Comparison of ENCODE assay signal across 16 cellular contexts in genomic region chr11:46505741-46506485, GRCh38.
DNase-seq lines count a peak whose midpoint lies in the region; ATAC-seq, FAIRE-seq and TF ChIP-seq lines count a peak whose summit lies in the region.
"Had no signal": no experiment of that assay in that cellular context is flagged by ENCODE, and none has a peak within 500 bp of the region (broad histone marks: within the 10 kb centered on the region; RNA-seq: fewer than 3 reads in every experiment).

No MANE protein-coding gene starts in this region.

- H3K9me2 ChIP-seq in PC-3 (replicated peaks; ENCODE audit: low read length), result no peaks in the 10 kb centered on the region

- intact Hi-C loops in PC-3 (cut with micrococcal nuclease), result no loop called here

- no peaks in the 10 kb centered on the region for H3F3A ChIP-seq in PC-3 (ENCODE audit: low read length, unreplicated experiment)

- H4K20me1 ChIP-seq in PC-3 (ENCODE audit: low read length) (0 out of 2 replicates have a peak, but pooled peaks cover 4% of the 10 kb centered on the region), H1 (replicated peaks in 1 of 2; ENCODE audit: control insufficient read depth in 1 of 2, insufficient read depth in 2 of 2, low read length in 2 of 2) (peaks cover 0 to 2% of the 10 kb centered on the region in 2 experiments)

- H3K27me3 ChIP-seq in PC-3 (ENCODE audit: low read length) (no peaks in the 10 kb centered on the region), H1 (replicated peaks in 1 of 4; ENCODE audit: control insufficient read depth in 3 of 4, extremely low read depth in 1 of 4, insufficient read depth in 3 of 4, low read length in 3 of 4) (no peaks in the 10 kb centered on the region), mucosa of rectum (ENCODE audit: control insufficient read depth in 2 of 2, insufficient read depth in 2 of 2, low read length in 2 of 2) (no peaks in the 10 kb centered on the region)
- H3K27me3 ChIP-seq: BLaER1, gastroesophageal sphincter had no signal

- H2BK15ac ChIP-seq in H1 (ENCODE audit: low read length), result no peak overlapping the region

- H3K23ac ChIP-seq in H1 (ENCODE audit: insufficient read length), result no peak overlapping the region

- no peak for TF ChIP-seq RAD21 in H1 (IDR thresholded peaks at IDR 0.05 in 1 of 2, conservative IDR thresholded peaks at IDR 0.05 in 1 of 2; ENCODE audit: low read depth in 2 of 2, low read length in 2 of 2)

- no peak overlapping the region for H4K91ac ChIP-seq in H1 (replicated peaks; ENCODE audit: insufficient read length, low read length)

- ATAC-seq in PC-3 (peak; percentile 22; the same call in 1 of the 2 replicates), SK-N-SH treated with all-trans-retinoic acid at 6 μM for 48 hours (no peak), HG03025 (IDR thresholded peaks at IDR 0.05; ENCODE audit: low FRiP score, unreplicated experiment) (no peak)
- ATAC-seq: gastroesophageal sphincter had no signal

- TF ChIP-seq CTCF in PC-3 (conservative IDR thresholded peaks at IDR 0.05; ENCODE audit: low read depth, low read length), result no peak
- TF ChIP-seq CTCF in H1 (IDR thresholded peaks at IDR 0.05; ENCODE audit: control extremely low read depth in 1 of 3, insufficient read depth in 1 of 3, low read depth in 1 of 3, low read length in 3 of 3), result no peak

- no peak overlapping the region for H4K8ac ChIP-seq in H1 (ENCODE audit: extremely low read depth, insufficient read depth, low read length)

- no peak overlapping the region for H2BK12ac ChIP-seq in H1 (ENCODE audit: low read depth, low read length)

- TF ChIP-seq POLR2A in GM12892 (IDR thresholded peaks at IDR 0.05; ENCODE audit: low read depth, low read length) (no peak), H1 (IDR thresholded peaks at IDR 0.05; ENCODE audit: control extremely low read depth in 1 of 2, low read depth in 2 of 2, low read length in 2 of 2) (no peak)

- no peak overlapping the region for H4K5ac ChIP-seq in H1 (ENCODE audit: insufficient read length, low read depth, low read length)

- no peak overlapping the region for H3K4ac ChIP-seq in H1 (replicated peaks; ENCODE audit: insufficient read length, low read depth, low read length)

- no peak overlapping the region for H3K18ac ChIP-seq in H1 (ENCODE audit: extremely low read depth, low read length)

- H3K9me3 ChIP-seq in PC-3 (ENCODE audit: low read length), result no peaks in the 10 kb centered on the region
- no peaks in the 10 kb centered on the region for H3K9me3 ChIP-seq in H1 (ENCODE audit: insufficient read depth in 2 of 2, low read depth in 1 of 2, low read length in 1 of 2)
- H3K9me3 ChIP-seq in mucosa of rectum (ENCODE audit: control insufficient read depth in 2 of 2, low read length in 2 of 2), result no peaks in the 10 kb centered on the region
- H3K9me3 ChIP-seq: BLaER1, gastroesophageal sphincter had no signal

- H3K79me1 ChIP-seq in H1 (ENCODE audit: low read depth, low read length), result peaks cover 4% of the 10 kb centered on the region; the same call in 1 of the 2 replicates

- H3K23me2 ChIP-seq in H1 (ENCODE audit: low read depth, low read length), result no peaks in the 10 kb centered on the region

- H2BK20ac ChIP-seq in H1 (ENCODE audit: low read length), result no peak overlapping the region

- no peak overlapping the region for H3K14ac ChIP-seq in H1 (ENCODE audit: insufficient read length)

- no peak for TF ChIP-seq EP300 in H1 (IDR thresholded peaks at IDR 0.05; ENCODE audit: borderline replicate concordance in 1 of 2, low read depth in 2 of 2, low read length in 2 of 2)

- peaks cover 6% of the 10 kb centered on the region; the same call in 1 of the 2 replicates for H3K36me3 ChIP-seq in PC-3 (ENCODE audit: low read depth, low read length)
- H3K36me3 ChIP-seq in H1 (ENCODE audit: control insufficient read depth in 2 of 4, insufficient read depth in 4 of 4, low read length in 3 of 4), result peaks cover 6 to 10% (median 7%) of the 10 kb centered on the region in 4 experiments; a peak in 5 of 8 replicates
- peaks cover 29 to 36% of the 10 kb centered on the region in 2 donors for H3K36me3 ChIP-seq in mucosa of rectum (ENCODE audit: control insufficient read depth in 2 of 2, insufficient read depth in 2 of 2, low read length in 2 of 2)

- no peak overlapping the region; the same call in none of the 2 replicates for H2BK5ac ChIP-seq in H1 (ENCODE audit: low read depth, low read length)

- H3K9ac ChIP-seq in PC-3 (ENCODE audit: low read length) (no peak overlapping the region), H1 (replicated peaks in 1 of 4; ENCODE audit: extremely low read depth in 1 of 4, low read depth in 3 of 4, low read length in 3 of 4) (no peak overlapping the region), mucosa of rectum (ENCODE audit: low read depth in 1 of 2, low read length in 2 of 2) (no peak overlapping the region)
- H3K9ac ChIP-seq: BLaER1 had no signal

- H3K56ac ChIP-seq in H1 (replicated peaks; ENCODE audit: insufficient read length, low read depth, low read length), result no peak overlapping the region

- no peaks in the 10 kb centered on the region for H3K79me2 ChIP-seq in PC-3 (ENCODE audit: low read length)
- H3K79me2 ChIP-seq in H1 (ENCODE audit: control insufficient read depth in 1 of 2, insufficient read depth in 2 of 2, low read length in 2 of 2), result no peaks in the 10 kb centered on the region

- DNase-seq in GM12892 (ENCODE audit: insufficient read length) (no peak), PC-3 (no peak), H1 (ENCODE audit: low read depth in 1 of 2, low spot score in 2 of 2) (no peak), 8988T (no peak)
- DNase-seq: activated CD8-positive, alpha-beta memory T cell treated with anti-CD3 and anti-CD28 coated beads for 24 hours; activated naive CD4-positive, alpha-beta T cell treated with anti-CD3 and anti-CD28 coated beads, Interleukin-2, amount 10 ng/mL, durations not matched to agents 7 days and 5 days; DND-41; islet precursor cell; NCI-H1417; NCI-H2227 treated with DMSO at 0.1 percent for 48 hours; stimulated activated naive CD4-positive, alpha-beta T cell treated with Interleukin-2 at 50 U/mL for 16 hours had no signal

- no peak overlapping the region for H2AFZ ChIP-seq in PC-3 (ENCODE audit: low read length)
- H2AFZ ChIP-seq in H1 (ENCODE audit: low read length), result no peak overlapping the region

- H3K27ac ChIP-seq in PC-3 (ENCODE audit: low read length) (no peak overlapping the region), H1 (ENCODE audit: low read depth, low read length) (peak overlapping the region; percentile 55; the same call in 1 of the 2 replicates), mucosa of rectum (ENCODE audit: low read depth in 2 of 2, low read length in 2 of 2) (peak overlapping the region; percentile 58 to 64)
- H3K27ac ChIP-seq: BLaER1, gastroesophageal sphincter had no signal

- 85% methylated on average over 5 of the region's 6 CpGs; no CpG with 5 or more reads in 1 of the 2 experiments for WGBS in H1 (ENCODE audit: extremely low coverage in 1 of 2, insufficient coverage in 1 of 2, insufficient read length in 1 of 2, insufficient replicate concordance in 2 of 2, low coverage in 1 of 2, low lambda C conversion rate in 2 of 2, missing lambda C conversion rate in 1 of 2), 2 experiments

- no peak overlapping the region for H2AK5ac ChIP-seq in H1 (ENCODE audit: low read depth, low read length)

- POLR2A ChIA-PET in PC-3 (lab: Charles Lee; ENCODE audit: unreplicated experiment), result no interaction called here
- POLR2A ChIA-PET in H1 (lab: Charles Lee; ENCODE audit: partially characterized antibody), result interaction anchor here (1.3 kb wide), 1 partner anchor 142 kb away, joined by 3 read pairs; no protein-coding TSS in a partner anchor

- no peak overlapping the region for H2BK120ac ChIP-seq in H1 (replicated peaks; ENCODE audit: low read depth, low read length)

- H3K4me2 ChIP-seq in PC-3 (ENCODE audit: low read length), result no peak overlapping the region
- H3K4me2 ChIP-seq in H1 (ENCODE audit: insufficient read depth in 1 of 2, low read depth in 2 of 2, low read length in 2 of 2), result no peak overlapping the region; a peak in 1 of 4 replicates
- H3K4me2 ChIP-seq: BLaER1 had no signal

- peak; percentile 78 for FAIRE-seq in GM12892 (lab: Jason Lieb, UNC)
- FAIRE-seq in H1 (lab: Jason Lieb, UNC), result no peak

- no peaks in the 10 kb centered on the region for H3K4me1 ChIP-seq in PC-3 (ENCODE audit: insufficient read depth, low read length)
- peaks cover 2 to 10% (median 5%) of the 10 kb centered on the region in 4 experiments; a peak in 5 of 7 replicates for H3K4me1 ChIP-seq in H1 (replicated peaks in 1 of 4; ENCODE audit: control insufficient read depth in 3 of 4, insufficient read depth in 4 of 4, low read length in 3 of 4)
- peaks cover 8% of the 10 kb centered on the region in 2 donors for H3K4me1 ChIP-seq in mucosa of rectum (ENCODE audit: control insufficient read depth in 2 of 2, insufficient read depth in 2 of 2, low read length in 2 of 2)
- H3K4me1 ChIP-seq: BLaER1 had no signal

- no TSS peak for BruUV-seq in PC-3 (replicated peaks; lab: Mats Ljungman, UMichigan)

- CTCF ChIA-PET in PC-3 (lab: Charles Lee), result interaction anchor here (0.8 kb wide), 1 partner anchor 16 kb away, joined by 3 read pairs; no protein-coding TSS in a partner anchor
- CTCF ChIA-PET in H1 (lab: Charles Lee; ENCODE audit: partially characterized antibody), result interaction anchor here (0.7 to 11.1 kb wide), 5 partner anchors 13 to 96 kb away, joined by 3 to 118 read pairs (median 8); no protein-coding TSS in a partner anchor

- no peak overlapping the region for H3K4me3 ChIP-seq in PC-3 (ENCODE audit: low read length)
- no peak overlapping the region for H3K4me3 ChIP-seq in H1 (ENCODE audit: extremely low read depth in 1 of 4, insufficient read depth in 2 of 4, low read depth in 3 of 4, low read length in 4 of 4)
- no peak overlapping the region for H3K4me3 ChIP-seq in mucosa of rectum (ENCODE audit: low read length in 2 of 2)
- H3K4me3 ChIP-seq: BLaER1, gastroesophageal sphincter had no signal

TF ChIP-seq in H1, 55 proteins besides CTCF, POLR2A, EP300 and RAD21 (continues in another document):
- TF ChIP-seq CBX8 (IDR thresholded peaks at IDR 0.05; ENCODE audit: borderline replicate concordance, low read depth, low read length) (no peak), SIRT6 (IDR thresholded peaks at IDR 0.05; ENCODE audit: low read length) (no peak), GTF2F1 (IDR thresholded peaks at IDR 0.05; ENCODE audit: borderline replicate concordance, low read depth, low read length) (no peak), TEAD4 (IDR thresholded peaks at IDR 0.05; ENCODE audit: low read depth, low read length) (no peak), YY1 (IDR thresholded peaks at IDR 0.05; ENCODE audit: low read depth, low read length) (no peak), BRCA1 (IDR thresholded peaks at IDR 0.05; ENCODE audit: low read depth, low read length) (no peak)

TF ChIP-seq in SK-N-SH treated with all-trans-retinoic acid at 6 μM for 48 hours, 23 proteins besides CTCF, POLR2A, EP300 and RAD21 (continues in another document):
- no peak for TF ChIP-seq ZNF70 (CRISPR knock-in tag; IDR thresholded peaks at IDR 0.05)
- no peak for TF ChIP-seq BACH2 (CRISPR knock-in tag; IDR thresholded peaks at IDR 0.05; ENCODE audit: borderline replicate concordance)
- no peak for TF ChIP-seq ISL1 (CRISPR knock-in tag; IDR thresholded peaks at IDR 0.05)
- TF ChIP-seq OSR1 (CRISPR knock-in tag; IDR thresholded peaks at IDR 0.05), result no peak
- TF ChIP-seq ZNF565 (CRISPR knock-in tag; conservative IDR thresholded peaks at IDR 0.05; ENCODE audit: low read depth), result no peak
- no peak for TF ChIP-seq SNAI2 (CRISPR knock-in tag; IDR thresholded peaks at IDR 0.05)
